In the genomic region with DNA sequence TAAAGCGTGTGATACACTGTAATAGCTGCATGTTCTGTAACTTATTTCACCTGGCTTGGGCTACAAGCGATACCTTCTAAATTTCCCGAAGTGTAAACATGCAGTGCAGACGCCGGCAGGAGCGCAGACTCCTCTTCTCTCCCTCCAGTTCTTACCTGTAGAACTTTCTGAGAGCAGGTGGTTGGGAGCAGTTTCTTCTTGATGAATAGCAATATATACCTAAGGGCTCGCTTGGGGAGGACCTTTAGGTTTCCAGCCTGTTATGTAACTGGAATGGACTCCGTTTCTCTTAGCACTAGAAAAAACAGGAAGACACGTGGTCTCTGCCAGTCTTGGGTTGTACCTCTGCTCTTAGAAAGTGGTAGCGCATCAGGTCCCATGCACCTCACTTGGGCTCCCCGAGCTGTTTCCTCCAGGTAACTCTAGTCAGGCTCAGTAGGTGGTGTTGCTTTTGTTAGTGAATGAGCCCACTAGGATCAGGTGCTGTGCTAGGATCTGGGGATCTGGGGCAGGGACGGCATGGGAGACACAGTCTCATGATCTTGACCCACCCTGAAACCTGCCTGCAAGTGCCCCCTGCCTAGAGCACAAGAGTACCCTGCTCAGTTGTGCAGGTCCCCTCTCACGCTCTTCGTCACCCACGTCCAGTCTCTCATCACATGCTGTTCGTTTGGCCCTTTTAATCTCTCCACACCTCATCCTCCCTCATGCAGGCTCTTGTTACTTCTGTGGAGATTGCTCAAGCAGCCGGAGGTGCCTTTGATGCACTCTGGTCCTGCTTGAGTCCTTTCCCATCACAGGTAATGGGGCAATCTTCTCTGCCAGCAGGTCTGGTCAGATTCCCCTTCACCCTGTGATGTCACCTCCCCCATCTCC, we compare ENCODE assay signal across 7 cellular contexts. TPM values are rescaled to one million over a fixed set of nuclear protein-coding genes. Genes with fewer than 3 reads are reported as not detected.
DNase-seq lines count a peak whose midpoint lies in the region; ATAC-seq and TF ChIP-seq lines count a peak whose summit lies in the region.

No MANE protein-coding gene starts in this region.

- DNase-seq in HL-60 (ENCODE audit: low read depth in 1 of 2, low spot score in 1 of 2) (peak in 1 of 2 experiments; percentile 46), T-helper 17 cell (no peak), fibroblast of pulmonary artery (ENCODE audit: low read depth) (no peak), NCI-H2029 treated with DMSO at 0.1 percent for 48 hours (lab: John Stamatoyannopoulos, UW) (no peak), COR-L47 (lab: John Stamatoyannopoulos, UW) (no peak)

- H3K4me3 ChIP-seq in HL-60 (replicated peaks; ENCODE audit: insufficient read depth, low read length) (peak overlapping the region; percentile 54), fibroblast of pulmonary artery (replicated peaks; ENCODE audit: low read depth, low read length) (peak overlapping the region; percentile 70), skin epidermis (peak overlapping the region; percentile 41 to 76 (median 60))

- H3K27ac ChIP-seq in HL-60 (replicated peaks), result no peak overlapping the region
- peak overlapping the region in 9 of 21 experiments; percentile 18 to 80 (median 44) for H3K27ac ChIP-seq in skin epidermis

- no peaks in the 10 kb centered on the region for H3K9me3 ChIP-seq in T-helper 17 cell (ENCODE audit: control insufficient read depth, low read length, poor library complexity, severe bottlenecking)

- H3K27me3 Mint-ChIP-seq in T-helper 17 cell, result no peaks in the 10 kb centered on the region

- H3K36me3 Mint-ChIP-seq in T-helper 17 cell (ENCODE audit: low read depth), result no peaks in the 10 kb centered on the region

- H3K4me1 Mint-ChIP-seq in T-helper 17 cell, result peaks cover 56% of the 10 kb centered on the region

- peak overlapping the region; percentile 86 for H3K27ac Mint-ChIP-seq in T-helper 17 cell

- TF ChIP-seq CTCF in HL-60 (IDR thresholded peaks at IDR 0.05; ENCODE audit: insufficient read depth, low read length) (no peak), fibroblast of pulmonary artery (IDR thresholded peaks at IDR 0.05; ENCODE audit: low read length, missing control alignments) (no peak)

- ATAC-seq in T-helper 17 cell (peak; percentile 12), GM18858 (IDR thresholded peaks at IDR 0.05; ENCODE audit: unreplicated experiment) (no peak)

- no peaks in the 10 kb centered on the region for H3K27me3 ChIP-seq in HL-60 (ENCODE audit: insufficient read depth, poor library complexity, severe bottlenecking)

- H3K4me3 Mint-ChIP-seq in T-helper 17 cell, result peak overlapping the region; percentile 93

RNA-seq across cellular contexts. Expression of a gene that starts 2.8 kb away (rescaled TPM):
- 10 to 100 TPM; 54.7 to 59.4 TPM for total RNA-seq in T-helper 17 cell
